In the genomic region with DNA sequence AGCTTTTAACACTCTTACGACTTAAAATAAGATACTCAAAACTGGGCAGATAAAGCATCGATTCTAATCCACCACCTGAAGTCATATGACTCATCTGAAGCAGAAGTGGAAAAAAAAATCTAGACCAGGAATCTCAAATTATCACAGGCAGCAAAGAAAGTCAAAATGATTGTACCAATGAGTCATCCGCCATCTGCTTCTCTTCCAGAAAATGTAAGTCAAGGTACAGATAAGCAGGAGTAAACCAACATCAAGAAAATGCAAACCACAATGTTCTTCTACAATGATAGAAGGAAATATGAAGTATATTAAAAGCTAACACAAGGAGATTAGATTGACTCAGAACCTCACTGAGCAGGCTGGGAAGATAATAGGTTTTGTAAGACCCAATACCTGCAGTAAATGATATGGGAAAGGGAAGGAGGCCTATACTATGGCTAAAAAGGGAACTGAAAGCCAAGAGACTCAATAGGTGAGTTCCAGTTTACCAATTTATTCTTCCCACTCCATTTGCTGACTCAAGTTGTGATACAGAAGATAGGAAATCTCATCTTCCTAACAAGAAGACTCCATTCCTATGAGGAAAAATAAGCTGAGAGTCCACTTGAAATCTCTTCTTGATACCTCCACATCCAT, we compare ENCODE assay signal across 13 cellular contexts.
DNase-seq lines count a peak whose midpoint lies in the region; ATAC-seq lines count a peak whose summit lies in the region.
"Had no signal": no experiment of that assay in that cellular context is flagged by ENCODE, and none has a peak within 500 bp of the region (broad histone marks: within the 10 kb centered on the region; RNA-seq: fewer than 3 reads in every experiment).

No MANE protein-coding gene starts in this region.

- H3K27me3 Mint-ChIP-seq in activated naive CD8-positive, alpha-beta T cell treated with anti-CD3 and anti-CD28 coated beads, Interleukin-2, amount 50 U/mL, for 24 hours, result no peaks in the 10 kb centered on the region
- H3K27me3 Mint-ChIP-seq: naive thymus-derived CD4-positive, alpha-beta T cell had no signal

- peaks cover 55% of the 10 kb centered on the region for H3K4me1 Mint-ChIP-seq in activated naive CD8-positive, alpha-beta T cell treated with anti-CD3 and anti-CD28 coated beads, Interleukin-2, amount 50 U/mL, for 24 hours

- H3K36me3 Mint-ChIP-seq in activated naive CD8-positive, alpha-beta T cell treated with anti-CD3 and anti-CD28 coated beads, Interleukin-2, amount 50 U/mL, for 24 hours (ENCODE audit: low read depth), result no peaks in the 10 kb centered on the region
- H3K36me3 Mint-ChIP-seq: naive thymus-derived CD4-positive, alpha-beta T cell had no signal

- H3K4me3 Mint-ChIP-seq in activated naive CD8-positive, alpha-beta T cell treated with anti-CD3 and anti-CD28 coated beads, Interleukin-2, amount 50 U/mL, for 24 hours, result no peak overlapping the region
- H3K4me3 Mint-ChIP-seq: naive thymus-derived CD4-positive, alpha-beta T cell had no signal

- peak; percentile 20 for ATAC-seq in activated naive CD8-positive, alpha-beta T cell treated with anti-CD3 and anti-CD28 coated beads, Interleukin-2, amount 50 U/mL, for 24 hours
- ATAC-seq: naive thymus-derived CD4-positive, alpha-beta T cell had no signal

- H3K9me3 Mint-ChIP-seq in activated naive CD8-positive, alpha-beta T cell treated with anti-CD3 and anti-CD28 coated beads, Interleukin-2, amount 50 U/mL, for 24 hours, result peaks cover 6% of the 10 kb centered on the region

- peak overlapping the region; percentile 66 for H3K27ac Mint-ChIP-seq in activated naive CD8-positive, alpha-beta T cell treated with anti-CD3 and anti-CD28 coated beads, Interleukin-2, amount 50 U/mL, for 24 hours
- H3K27ac Mint-ChIP-seq: naive thymus-derived CD4-positive, alpha-beta T cell had no signal

- DNase-seq in DMS 273 treated with DMSO at 0.1 percent for 48 hours (lab: John Stamatoyannopoulos, UW) (peak; percentile 3), HPDE6-E6E7 (ENCODE audit: extremely low spot score) (peak; percentile 12), kidney tubule cell (ENCODE audit: low spot score) (peak; percentile 56), T-helper 9 cell (no peak), T1000 (lab: John Stamatoyannopoulos, UW) (no peak), NCI-H1417 (lab: John Stamatoyannopoulos, UW) (no peak), SHP77 (lab: John Stamatoyannopoulos, UW) (no peak)
- no peak for DNase-seq in activated naive CD8-positive, alpha-beta T cell treated with anti-CD3 and anti-CD28 coated beads, Interleukin-2, amount 50 U/mL, for 24 hours
- DNase-seq: DND-41; naive thymus-derived CD4-positive, alpha-beta T cell; NCI-H187; SHP77 treated with DMSO at 0.1 percent for 48 hours; stomach had no signal

Comparison
In these comparisons a context has a peak if more than half of its experiments do, and no peak if none do; other contexts are left out.
1. DNase-seq: peak in DMS 273 treated with DMSO at 0.1 percent for 48 hours (single experiment), HPDE6-E6E7 (single experiment) and kidney tubule cell (single experiment); none in activated naive CD8-positive, alpha-beta T cell treated with anti-CD3 and anti-CD28 coated beads, Interleukin-2, amount 50 U/mL, for 24 hours (single experiment), T-helper 9 cell (single experiment), T1000 (single experiment), NCI-H1417 (0 of 3) and SHP77 (0 of 2).